Comparison of ENCODE assay signal across 8 cellular contexts in genomic region chr18:68676913-68677312, GRCh38. TPM values are rescaled to one million over a fixed set of nuclear protein-coding genes. Genes with fewer than 3 reads are reported as not detected.
DNase-seq lines count a peak whose midpoint lies in the region; ATAC-seq and TF ChIP-seq lines count a peak whose summit lies in the region.

No MANE protein-coding gene starts in this region.

- no peak overlapping the region for H3K4ac ChIP-seq in mesenchymal stem cell (ENCODE audit: low read depth in 1 of 2, low read length in 2 of 2)

- no peak overlapping the region for H2AFZ ChIP-seq in mesenchymal stem cell (ENCODE audit: low read depth, low read length)

- DNase-seq in mesenchymal stem cell = peak; percentile 42
- DNase-seq in retina = no peak
- DNase-seq in natural killer cell treated with Interleukin-12 subunit alpha and Interleukin-12 subunit beta and Interleukin-15 and Interleukin-18, amount 100 ng/mL, for 72 hours (ENCODE audit: low spot score) = no peak
- no peak for DNase-seq in coronary artery (ENCODE audit: low spot score)
- DNase-seq in GM19238 (ENCODE audit: insufficient read length, low spot score) = no peak

- no peaks in the 10 kb centered on the region for H3K9me3 Mint-ChIP-seq in natural killer cell treated with Interleukin-12 subunit alpha and Interleukin-12 subunit beta and Interleukin-15 and Interleukin-18, amount 100 ng/mL, for 72 hours

- ATAC-seq in GM18519 (IDR thresholded peaks at IDR 0.05; ENCODE audit: low FRiP score, unreplicated experiment) (peak; percentile 66), GM21723 (IDR thresholded peaks at IDR 0.05; ENCODE audit: unreplicated experiment) (peak; percentile 98)
- ATAC-seq in natural killer cell treated with Interleukin-12 subunit alpha and Interleukin-12 subunit beta and Interleukin-15 and Interleukin-18, amount 100 ng/mL, for 72 hours = no peak

- H3K4me3 ChIP-seq in mesenchymal stem cell (ENCODE audit: insufficient read depth in 1 of 2, low read depth in 1 of 2, low read length in 2 of 2) (no peak overlapping the region), coronary artery (no peak overlapping the region)

- no peak overlapping the region for H3K27ac Mint-ChIP-seq in natural killer cell treated with Interleukin-12 subunit alpha and Interleukin-12 subunit beta and Interleukin-15 and Interleukin-18, amount 100 ng/mL, for 72 hours

- no peak overlapping the region for H2BK12ac ChIP-seq in mesenchymal stem cell (ENCODE audit: low read length in 2 of 2)

- TF ChIP-seq CTCF in LNCAP (IDR thresholded peaks at IDR 0.05) (peak; percentile 40; the same call in 1 of the 2 replicates), coronary artery (IDR thresholded peaks at IDR 0.05) (no peak)

- H3K4me1 Mint-ChIP-seq in natural killer cell treated with Interleukin-12 subunit alpha and Interleukin-12 subunit beta and Interleukin-15 and Interleukin-18, amount 100 ng/mL, for 72 hours (ENCODE audit: low read depth in 2 of 2) = peaks cover 0 to 3% of the 10 kb centered on the region in 2 donors

- no peak overlapping the region for H4K8ac ChIP-seq in mesenchymal stem cell (ENCODE audit: low read length)

- H3K23ac ChIP-seq in mesenchymal stem cell (ENCODE audit: low read length in 2 of 2) = no peak overlapping the region

- no peak overlapping the region for H3K4me3 Mint-ChIP-seq in natural killer cell treated with Interleukin-12 subunit alpha and Interleukin-12 subunit beta and Interleukin-15 and Interleukin-18, amount 100 ng/mL, for 72 hours

- peaks cover 0 to 66% of the 10 kb centered on the region in 2 experiments for H3K36me3 ChIP-seq in mesenchymal stem cell (ENCODE audit: control insufficient read depth in 1 of 2, insufficient read depth in 2 of 2, low read depth in 1 of 2, low read length in 2 of 2)

- H4K91ac ChIP-seq in mesenchymal stem cell (ENCODE audit: low read length) = no peak overlapping the region

- no peaks in the 10 kb centered on the region for H3K27me3 Mint-ChIP-seq in natural killer cell treated with Interleukin-12 subunit alpha and Interleukin-12 subunit beta and Interleukin-15 and Interleukin-18, amount 100 ng/mL, for 72 hours

- no peak overlapping the region for H3K4me2 ChIP-seq in mesenchymal stem cell (ENCODE audit: low read length, poor library complexity, severe bottlenecking)

- H3K36me3 Mint-ChIP-seq in natural killer cell treated with Interleukin-12 subunit alpha and Interleukin-12 subunit beta and Interleukin-15 and Interleukin-18, amount 100 ng/mL, for 72 hours = peaks cover 42% of the 10 kb centered on the region

- no peak overlapping the region for H2BK120ac ChIP-seq in mesenchymal stem cell (ENCODE audit: low read depth, low read length)

- H3K79me1 ChIP-seq in mesenchymal stem cell (replicated peaks; ENCODE audit: low read length, poor library complexity, severe bottlenecking) = peaks cover 4% of the 10 kb centered on the region

- peak overlapping the region; percentile 58 for H3K9ac ChIP-seq in mesenchymal stem cell (ENCODE audit: low read length)

- H3K4me1 ChIP-seq in mesenchymal stem cell (ENCODE audit: control insufficient read depth, insufficient read depth, low read depth, low read length) = no peaks in the 10 kb centered on the region

- no peak overlapping the region for H2AK5ac ChIP-seq in mesenchymal stem cell (ENCODE audit: low read length, severe bottlenecking)

- WGBS in mesenchymal stem cell = 100% methylated on average over 2 of the region's 2 CpGs

- H3K27ac ChIP-seq in mesenchymal stem cell (ENCODE audit: low read length, poor library complexity, severe bottlenecking) (no peak overlapping the region), coronary artery (no peak overlapping the region)

- H3K27me3 ChIP-seq in mesenchymal stem cell (ENCODE audit: control insufficient read depth in 1 of 2, insufficient read depth in 1 of 2, low read length in 2 of 2) = no peaks in the 10 kb centered on the region

- H2BK5ac ChIP-seq in mesenchymal stem cell (ENCODE audit: low read depth, low read length, poor library complexity, severe bottlenecking) = no peak overlapping the region

- H2BK15ac ChIP-seq in mesenchymal stem cell (ENCODE audit: low read depth, poor library complexity, severe bottlenecking) = no peak overlapping the region

- no peak overlapping the region for H3K14ac ChIP-seq in mesenchymal stem cell (ENCODE audit: low read length in 2 of 2)

- no peaks in the 10 kb centered on the region for H3K9me3 ChIP-seq in mesenchymal stem cell (ENCODE audit: control insufficient read depth, low read length)

- peak overlapping the region in 1 of 2 experiments; percentile 21 for H3K18ac ChIP-seq in mesenchymal stem cell (ENCODE audit: low read depth in 1 of 2, low read length in 2 of 2)

RNA-seq across cellular contexts. Expression of gene TMX3, which starts 38.0 kb away (rescaled TPM):
- polyA plus RNA-seq in mesenchymal stem cell (2013, experiment 1 of 2) = 52.3 TPM
- polyA plus RNA-seq in mesenchymal stem cell (2013, experiment 2 of 2) = 54.8 TPM
- total RNA-seq in natural killer cell treated with Interleukin-12 subunit alpha and Interleukin-12 subunit beta and Interleukin-15 and Interleukin-18, amount 100 ng/mL, for 72 hours = 10 to 100 TPM; 53.0 to 64.8 TPM

Comparison
In these comparisons a context has a peak if more than half of its experiments do, and no peak if none do; other contexts are left out.
1. ATAC-seq: peak in GM18519 (single experiment) and GM21723 (single experiment); none in natural killer cell treated with Interleukin-12 subunit alpha and Interleukin-12 subunit beta and Interleukin-15 and Interleukin-18, amount 100 ng/mL, for 72 hours (0 of 2).